In the genomic region with DNA sequence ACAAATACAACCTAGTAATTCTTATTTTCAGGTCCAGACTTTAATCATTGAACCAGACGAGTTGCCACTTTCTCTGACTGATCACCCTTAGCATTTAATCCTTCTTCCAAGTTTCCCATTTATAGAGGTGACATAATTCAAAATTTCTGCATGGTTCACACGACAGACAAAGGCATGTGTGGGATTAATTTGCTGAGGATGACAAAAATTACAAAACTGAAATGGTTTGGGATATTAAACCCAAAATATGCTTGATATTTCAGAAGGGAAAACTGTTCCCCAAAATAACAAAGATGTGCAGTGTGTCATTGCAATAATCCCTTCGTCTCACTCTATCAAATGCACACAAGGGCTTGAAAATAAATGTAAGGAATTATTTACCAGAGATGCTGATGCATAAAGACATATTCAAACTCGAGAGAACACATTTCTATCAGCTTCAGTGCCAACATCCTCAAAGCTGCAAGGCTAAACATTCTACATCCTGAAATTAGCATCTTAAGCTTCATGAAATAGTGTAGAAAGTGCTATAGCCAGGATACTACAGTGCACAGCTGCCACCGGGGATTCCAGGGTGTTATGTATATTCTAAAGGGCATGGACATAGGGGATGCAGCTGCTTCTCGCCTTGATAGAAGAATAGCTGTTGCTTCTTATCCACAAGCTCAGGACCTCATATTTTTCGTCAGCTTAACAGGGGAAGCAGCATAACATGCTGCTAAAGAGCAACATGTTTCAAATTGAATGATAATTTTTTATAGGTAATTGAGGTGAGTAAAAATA, we compare ENCODE assay signal across 25 cellular contexts.
"Had no signal": no experiment of that assay in that cellular context is flagged by ENCODE, and none has a peak within 500 bp of the region (broad histone marks: within the 10 kb centered on the region; RNA-seq: fewer than 3 reads in every experiment).

No MANE protein-coding gene starts in this region.

- H3K27ac ChIP-seq: coronary artery, esophagus squamous epithelium, lower lobe of right lung, ovary, suprapubic skin, transverse colon, upper lobe of right lung, uterus had no signal

- H3K27me3 ChIP-seq: esophagus squamous epithelium, ovary, suprapubic skin, transverse colon, upper lobe of right lung, uterus had no signal

- H3K4me1 Mint-ChIP-seq: immature natural killer cell; naive thymus-derived CD8-positive, alpha-beta T cell; nephron progenitor cell; stimulated activated naive CD8-positive, alpha-beta T cell treated with anti-CD3 and anti-CD28 coated beads, Interleukin-15, amount 100 ng/mL, for 72 hours had no signal

- H3K36me3 Mint-ChIP-seq: immature natural killer cell; naive thymus-derived CD8-positive, alpha-beta T cell had no signal

- H3K9me3 Mint-ChIP-seq: immature natural killer cell; stimulated activated naive CD8-positive, alpha-beta T cell treated with anti-CD3 and anti-CD28 coated beads, Interleukin-15, amount 100 ng/mL, for 72 hours had no signal

- DNase-seq: dermis blood vessel endothelial cell; effector memory CD4-positive, alpha-beta T cell; esophagus squamous epithelium; foreskin melanocyte; hypothalamus; immature natural killer cell; left ventricle myocardium superior; lower lobe of right lung; naive thymus-derived CD8-positive, alpha-beta T cell; nephron progenitor cell; occipital lobe; ovary; stimulated activated CD4-positive, alpha-beta T cell treated with anti-CD3 and anti-CD28 coated beads, Interleukin-12 subunit alpha, Interleukin-12 subunit beta, amount 100 ng/mL, for 4 hours; stimulated activated CD4-positive, alpha-beta T cell treated with anti-CD3 and anti-CD28 coated beads, Interleukin-1b, Interleukin-23, amount 100 ng/mL, for 48 hours; stimulated activated CD4-positive, alpha-beta T cell treated with anti-CD3 and anti-CD28 coated beads, Interleukin-4, amount 100 ng/mL, for 1 hour; stimulated activated CD8-positive, alpha-beta memory T cell treated with anti-CD3 and anti-CD28 coated beads, Interleukin-4, amount 100 ng/mL, for 48 hours; stimulated activated naive CD4-positive, alpha-beta T cell; stimulated activated naive CD8-positive, alpha-beta T cell treated with anti-CD3 and anti-CD28 coated beads, Interleukin-15, amount 100 ng/mL, for 72 hours; transverse colon; upper lobe of right lung; uterus had no signal

- H3K36me3 ChIP-seq: esophagus squamous epithelium, lower lobe of right lung, ovary, suprapubic skin, transverse colon, upper lobe of right lung, uterus had no signal

- H3K27me3 Mint-ChIP-seq: naive thymus-derived CD8-positive, alpha-beta T cell; stimulated activated naive CD8-positive, alpha-beta T cell treated with anti-CD3 and anti-CD28 coated beads, Interleukin-15, amount 100 ng/mL, for 72 hours had no signal

- H3K27ac Mint-ChIP-seq: immature natural killer cell; naive thymus-derived CD8-positive, alpha-beta T cell; nephron progenitor cell; stimulated activated naive CD8-positive, alpha-beta T cell treated with anti-CD3 and anti-CD28 coated beads, Interleukin-15, amount 100 ng/mL, for 72 hours had no signal

- H3K4me2 ChIP-seq: smooth muscle cell had no signal

- H3K4me1 ChIP-seq: esophagus squamous epithelium, lower lobe of right lung, suprapubic skin, transverse colon, upper lobe of right lung, uterus had no signal

- ATAC-seq: left ventricle myocardium superior; lower lobe of right lung; naive thymus-derived CD8-positive, alpha-beta T cell; sciatic nerve; stimulated activated naive CD8-positive, alpha-beta T cell treated with anti-CD3 and anti-CD28 coated beads, Interleukin-15, amount 100 ng/mL, for 72 hours; upper lobe of right lung had no signal

- H3K9me3 ChIP-seq: lower lobe of right lung, ovary, suprapubic skin, transverse colon, upper lobe of right lung, uterus had no signal

- H3K4me3 Mint-ChIP-seq: immature natural killer cell; naive thymus-derived CD8-positive, alpha-beta T cell; nephron progenitor cell; stimulated activated naive CD8-positive, alpha-beta T cell treated with anti-CD3 and anti-CD28 coated beads, Interleukin-15, amount 100 ng/mL, for 72 hours had no signal

- H3K4me3 ChIP-seq: coronary artery, esophagus squamous epithelium, lower lobe of right lung, ovary, smooth muscle cell, suprapubic skin, transverse colon, upper lobe of right lung, uterus had no signal
